1 cellular context compared by ENCODE assay signal in genomic region chr15:68183886-68184285, GRCh38.
TF ChIP-seq lines count a peak whose summit lies in the region.

No MANE protein-coding gene starts in this region.

TF ChIP-seq in GM23338, 12 proteins besides CTCF, POLR2A, EP300 and RAD21:
- no peak for TF ChIP-seq ZNF462 (CRISPR knock-in tag; IDR thresholded peaks at IDR 0.05)
